Comparison of ENCODE assay signal across 9 cellular contexts in genomic region chr12:63319386-63319785, GRCh38.
DNase-seq lines count a peak whose midpoint lies in the region; ATAC-seq and TF ChIP-seq lines count a peak whose summit lies in the region.
"Had no signal": no experiment of that assay in that cellular context is flagged by ENCODE, and none has a peak within 500 bp of the region (broad histone marks: within the 10 kb centered on the region; RNA-seq: fewer than 3 reads in every experiment).

No MANE protein-coding gene starts in this region.

- peak; percentile 82 for ATAC-seq in GM21825 (IDR thresholded peaks at IDR 0.05; ENCODE audit: unreplicated experiment)
- ATAC-seq in HG03039 (IDR thresholded peaks at IDR 0.05; ENCODE audit: unreplicated experiment), result no peak

- H3K36me3 ChIP-seq in GM06990 (ENCODE audit: control insufficient read depth, insufficient read depth, low read length), result no peaks in the 10 kb centered on the region

- no peak for DNase-seq in GM06990 (ENCODE audit: extremely low read depth, insufficient read length)
- DNase-seq in LNCaP clone FGC (ENCODE audit: low read depth), result no peak
- DNase-seq in foreskin melanocyte, result peak; percentile 36
- no peak for DNase-seq in GM13976 (ENCODE audit: low spot score)
- DNase-seq in NCI-H2196 (lab: John Stamatoyannopoulos, UW; ENCODE audit: unreplicated experiment), result no peak
- no peak for DNase-seq in GM03348 (ENCODE audit: low spot score)
- DNase-seq: stimulated activated CD4-positive, alpha-beta T cell treated with anti-CD3 and anti-CD28 coated beads, Interleukin-4, amount 100 ng/mL, for 4 hours had no signal

- in situ Hi-C loops in GM13976 (cut with MboI; ENCODE audit: low sequenced_read_pairs, unreplicated experiment), result no loop called here

- TF ChIP-seq CTCF in GM06990 (IDR thresholded peaks at IDR 0.05; ENCODE audit: insufficient read depth, low read length, poor library complexity, severe bottlenecking) (peak; percentile 3), LNCaP clone FGC (IDR thresholded peaks at IDR 0.05; ENCODE audit: control insufficient read depth, extremely low read depth, insufficient read depth) (peak; percentile 13; the same call in 1 of the 2 replicates), GM13976 (IDR thresholded peaks at IDR 0.05; ENCODE audit: borderline replicate concordance, control extremely low read depth, extremely low read depth, insufficient read depth, missing control alignments) (no peak)

- H3K4me3 ChIP-seq in GM06990 (replicated peaks; ENCODE audit: low read depth, low read length) (no peak overlapping the region), LNCaP clone FGC (ENCODE audit: low read depth, low read length) (no peak overlapping the region)

- H3K27me3 ChIP-seq in GM06990 (replicated peaks; ENCODE audit: control insufficient read depth, insufficient read depth, low read length), result no peaks in the 10 kb centered on the region; the same call in 1 of the 2 replicates
